Comparison of ENCODE assay signal across 2 cellular contexts in the genomic region with DNA sequence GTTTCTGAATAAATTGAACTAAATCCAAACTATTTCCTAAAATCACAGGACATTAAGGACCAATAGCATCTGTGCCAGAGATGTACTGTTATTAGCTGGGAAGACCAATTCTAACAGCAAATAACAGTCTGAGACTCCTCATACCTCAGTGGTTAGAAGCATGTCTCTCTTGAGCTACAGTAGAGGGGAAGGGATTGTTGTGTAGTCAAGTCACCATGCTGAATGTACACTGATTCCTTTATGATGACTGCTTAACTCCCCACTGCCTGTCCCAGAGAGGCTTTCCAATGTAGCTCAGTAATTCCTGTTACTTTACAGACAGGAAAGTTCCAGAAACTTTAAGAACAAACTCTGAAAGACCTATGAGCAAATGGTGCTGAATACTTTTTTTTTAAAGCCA.
TF ChIP-seq lines count a peak whose summit lies in the region.

No MANE protein-coding gene starts in this region.

TF ChIP-seq in IMR-90, 13 proteins besides CTCF, POLR2A, EP300 and RAD21:
- TF ChIP-seq RFX5 (IDR thresholded peaks at IDR 0.05; ENCODE audit: low read depth, low read length) (no peak), FOS (IDR thresholded peaks at IDR 0.05; ENCODE audit: low read depth, low read length) (no peak), MAFK (IDR thresholded peaks at IDR 0.05; ENCODE audit: low read depth, low read length) (no peak), RCOR1 (IDR thresholded peaks at IDR 0.05; ENCODE audit: insufficient replicate concordance, low read length) (no peak), CEBPB (IDR thresholded peaks at IDR 0.05; ENCODE audit: low read depth, low read length) (no peak), MAZ (IDR thresholded peaks at IDR 0.05; ENCODE audit: borderline replicate concordance, low read depth, low read length) (no peak), CHD1 (IDR thresholded peaks at IDR 0.05; ENCODE audit: low read depth, low read length) (no peak), NFE2L2 (IDR thresholded peaks at IDR 0.05; ENCODE audit: low read depth, low read length) (no peak), BHLHE40 (IDR thresholded peaks at IDR 0.05; ENCODE audit: low read depth, low read length) (no peak), MXI1 (IDR thresholded peaks at IDR 0.05; ENCODE audit: borderline replicate concordance, low read depth, low read length) (no peak), SMC3 (IDR thresholded peaks at IDR 0.05; ENCODE audit: low read depth, low read length) (no peak)
- TF ChIP-seq, protein P1, sequence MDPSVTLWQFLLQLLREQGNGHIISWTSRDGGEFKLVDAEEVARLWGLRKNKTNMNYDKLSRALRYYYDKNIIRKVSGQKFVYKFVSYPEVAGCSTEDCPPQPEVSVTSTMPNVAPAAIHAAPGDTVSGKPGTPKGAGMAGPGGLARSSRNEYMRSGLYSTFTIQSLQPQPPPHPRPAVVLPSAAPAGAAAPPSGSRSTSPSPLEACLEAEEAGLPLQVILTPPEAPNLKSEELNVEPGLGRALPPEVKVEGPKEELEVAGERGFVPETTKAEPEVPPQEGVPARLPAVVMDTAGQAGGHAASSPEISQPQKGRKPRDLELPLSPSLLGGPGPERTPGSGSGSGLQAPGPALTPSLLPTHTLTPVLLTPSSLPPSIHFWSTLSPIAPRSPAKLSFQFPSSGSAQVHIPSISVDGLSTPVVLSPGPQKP (IDR thresholded peaks at IDR 0.05; ENCODE audit: borderline replicate concordance, low read depth, low read length) = no peak
- TF ChIP-seq, protein P2, sequence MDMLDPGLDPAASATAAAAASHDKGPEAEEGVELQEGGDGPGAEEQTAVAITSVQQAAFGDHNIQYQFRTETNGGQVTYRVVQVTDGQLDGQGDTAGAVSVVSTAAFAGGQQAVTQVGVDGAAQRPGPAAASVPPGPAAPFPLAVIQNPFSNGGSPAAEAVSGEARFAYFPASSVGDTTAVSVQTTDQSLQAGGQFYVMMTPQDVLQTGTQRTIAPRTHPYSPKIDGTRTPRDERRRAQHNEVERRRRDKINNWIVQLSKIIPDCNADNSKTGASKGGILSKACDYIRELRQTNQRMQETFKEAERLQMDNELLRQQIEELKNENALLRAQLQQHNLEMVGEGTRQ (IDR thresholded peaks at IDR 0.05; ENCODE audit: low read depth, low read length) = no peak

TF ChIP-seq in endothelial cell of umbilical vein, 7 proteins besides CTCF, POLR2A, EP300 and RAD21:
- no peak for TF ChIP-seq GATA2 (IDR thresholded peaks at IDR 0.05; ENCODE audit: insufficient read depth, insufficient read length, low read depth, low read length)
- TF ChIP-seq MYC (IDR thresholded peaks at IDR 0.05; ENCODE audit: low read depth, low read length) = no peak
- TF ChIP-seq EZH2 (IDR thresholded peaks at IDR 0.05; ENCODE audit: borderline replicate concordance, low read depth, low read length, severe bottlenecking) = no peak
- TF ChIP-seq POLR2AphosphoS5 (IDR thresholded peaks at IDR 0.05; ENCODE audit: insufficient read depth, low read depth, low read length) = no peak
- TF ChIP-seq FOS (IDR thresholded peaks at IDR 0.05; ENCODE audit: borderline replicate concordance, insufficient read depth, low read length) = no peak
- TF ChIP-seq JUN (IDR thresholded peaks at IDR 0.05; ENCODE audit: borderline replicate concordance, insufficient read depth, insufficient read length, low read depth) = no peak
- TF ChIP-seq, protein P3, sequence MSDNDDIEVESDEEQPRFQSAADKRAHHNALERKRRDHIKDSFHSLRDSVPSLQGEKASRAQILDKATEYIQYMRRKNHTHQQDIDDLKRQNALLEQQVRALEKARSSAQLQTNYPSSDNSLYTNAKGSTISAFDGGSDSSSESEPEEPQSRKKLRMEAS (IDR thresholded peaks at IDR 0.05; ENCODE audit: insufficient read depth, insufficient read length) = no peak
